11 cellular contexts compared by ENCODE assay signal in genomic region chrX:7115557-7115956, GRCh38. TPM values are rescaled to one million over a fixed set of nuclear protein-coding genes. Genes with fewer than 3 reads are reported as not detected.
DNase-seq lines count a peak whose midpoint lies in the region; ATAC-seq and TF ChIP-seq lines count a peak whose summit lies in the region.
"Had no signal": no experiment of that assay in that cellular context is flagged by ENCODE, and none has a peak within 500 bp of the region (broad histone marks: within the 10 kb centered on the region; RNA-seq: fewer than 3 reads in every experiment).

No MANE protein-coding gene starts in this region.

- peaks cover 31% of the 10 kb centered on the region for H3K4me1 ChIP-seq in OCI-LY3 (ENCODE audit: low read length)

- H3K4me2 ChIP-seq in OCI-LY3 (ENCODE audit: low read length): peak overlapping the region; percentile 14; the same call in 1 of the 2 replicates

- peaks cover 4% of the 10 kb centered on the region for H3K4me1 Mint-ChIP-seq in activated T-helper 17 cell treated with anti-CD3 and anti-CD28 coated beads, Interleukin-2, amount 50 U/mL, for 72 hours

- no peak overlapping the region for H3K27ac ChIP-seq in OCI-LY3 (ENCODE audit: low read length)
- H3K27ac ChIP-seq: thoracic aorta had no signal

- peaks cover 4% of the 10 kb centered on the region; the same call in 1 of the 2 replicates for H3K79me2 ChIP-seq in OCI-LY3 (ENCODE audit: low read length)

- no peaks in the 10 kb centered on the region for H3K9me3 Mint-ChIP-seq in activated T-helper 17 cell treated with anti-CD3 and anti-CD28 coated beads, Interleukin-2, amount 50 U/mL, for 72 hours
- H3K9me3 Mint-ChIP-seq: activated T-cell treated with anti-CD3 and anti-CD28 coated beads, Interleukin-2, amount 50 U/mL, for 4 hours had no signal

- H3K9ac ChIP-seq in OCI-LY3 (ENCODE audit: low read length): no peak overlapping the region

- H3K36me3 ChIP-seq in OCI-LY3 (replicated peaks; ENCODE audit: low read depth, low read length): no peaks in the 10 kb centered on the region
- H3K36me3 ChIP-seq: thoracic aorta had no signal

- H2AFZ ChIP-seq in OCI-LY3 (ENCODE audit: low read depth, low read length): no peak overlapping the region

- H3K27ac Mint-ChIP-seq in activated T-helper 17 cell treated with anti-CD3 and anti-CD28 coated beads, Interleukin-2, amount 50 U/mL, for 72 hours: no peak overlapping the region

- no peaks in the 10 kb centered on the region for H3K27me3 Mint-ChIP-seq in activated T-helper 17 cell treated with anti-CD3 and anti-CD28 coated beads, Interleukin-2, amount 50 U/mL, for 72 hours

- no peak overlapping the region for H3K4me3 Mint-ChIP-seq in activated T-helper 17 cell treated with anti-CD3 and anti-CD28 coated beads, Interleukin-2, amount 50 U/mL, for 72 hours
- H3K4me3 Mint-ChIP-seq: activated T-cell treated with anti-CD3 and anti-CD28 coated beads, Interleukin-2, amount 50 U/mL, for 4 hours had no signal

- intact Hi-C loops in Right ventricle myocardium inferior (cut with DNase I): no loop called here
- intact Hi-C loops in cardiac septum (cut with DNase I): no loop called here
- intact Hi-C loops in head of caudate nucleus (cut with DNase I): no loop called here

- ATAC-seq in Right ventricle myocardium inferior (peak; percentile 96), HG02973 (IDR thresholded peaks at IDR 0.05; ENCODE audit: unreplicated experiment) (peak; percentile 64)
- no peak for ATAC-seq in activated T-helper 17 cell treated with anti-CD3 and anti-CD28 coated beads, Interleukin-2, amount 50 U/mL, for 72 hours (replicated peaks)
- ATAC-seq: activated T-cell treated with anti-CD3 and anti-CD28 coated beads, Interleukin-2, amount 50 U/mL, for 4 hours had no signal

- H3K4me3 ChIP-seq in OCI-LY3 (ENCODE audit: low read length): no peak overlapping the region
- H3K4me3 ChIP-seq: thoracic aorta had no signal

- no peaks in the 10 kb centered on the region for H3K36me3 Mint-ChIP-seq in activated T-helper 17 cell treated with anti-CD3 and anti-CD28 coated beads, Interleukin-2, amount 50 U/mL, for 72 hours (ENCODE audit: low read depth)

- no peak for TF ChIP-seq CTCF in OCI-LY3 (IDR thresholded peaks at IDR 0.05; ENCODE audit: low read depth, low read length)

- no peaks in the 10 kb centered on the region for H4K20me1 ChIP-seq in OCI-LY3 (ENCODE audit: insufficient read depth, low read length)

- no peaks in the 10 kb centered on the region for H3K27me3 ChIP-seq in OCI-LY3 (ENCODE audit: low read depth, low read length)

- no peaks in the 10 kb centered on the region for H3K9me3 ChIP-seq in OCI-LY3 (ENCODE audit: insufficient read depth, low read length)
- H3K9me3 ChIP-seq: thoracic aorta had no signal

- DNase-seq in Right ventricle myocardium inferior (ENCODE audit: missing footprints) (peak; percentile 69), cardiac septum (ENCODE audit: low spot score) (no peak), NCI-H345 treated with DMSO at 0.1 percent for 48 hours (lab: John Stamatoyannopoulos, UW; ENCODE audit: unreplicated experiment) (no peak), head of caudate nucleus (no peak), islet precursor cell (no peak)
- DNase-seq: 8988T; activated T-cell treated with anti-CD3 and anti-CD28 coated beads, Interleukin-2, amount 50 U/mL, for 4 hours had no signal

RNA-seq across cellular contexts. Expression of gene STS, which starts 32.0 kb away (rescaled TPM):
- total RNA-seq in Right ventricle myocardium inferior (5.0 TPM), cardiac septum (8.2 TPM)
- 1 to 10 TPM; 1.6 to 3.5 TPM for total RNA-seq in activated T-helper 17 cell treated with anti-CD3 and anti-CD28 coated beads, Interleukin-2, amount 50 U/mL, for 72 hours

RNA-seq across cellular contexts. Expression of gene PUDP, which starts 32.4 kb away (rescaled TPM):
- 22.1 TPM for total RNA-seq in Right ventricle myocardium inferior
- total RNA-seq in cardiac septum: 33.2 TPM
- total RNA-seq in activated T-helper 17 cell treated with anti-CD3 and anti-CD28 coated beads, Interleukin-2, amount 50 U/mL, for 72 hours: 10 to 100 TPM; 11.2 to 22.1 TPM
